Comparison of ENCODE assay signal across 2 cellular contexts in the genomic region with DNA sequence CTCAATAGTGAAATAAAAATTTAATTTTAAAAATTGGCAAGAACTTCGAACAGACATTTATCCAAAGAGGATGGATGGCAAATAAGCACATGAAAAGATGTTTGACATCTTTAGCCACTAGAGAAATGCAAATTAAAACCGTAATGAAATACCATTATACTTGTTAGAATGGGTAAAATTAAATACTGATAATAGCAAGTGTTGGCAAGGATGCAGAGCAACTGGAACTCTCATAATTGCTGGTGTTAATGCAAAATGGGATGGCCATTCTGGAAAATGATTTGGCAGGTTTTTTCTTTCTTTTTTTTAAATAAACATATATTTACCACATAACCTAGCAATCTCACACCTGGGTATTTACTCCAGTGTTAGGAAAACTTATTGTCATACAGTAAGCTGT.
TF ChIP-seq lines count a peak whose summit lies in the region.

No MANE protein-coding gene starts in this region.

TF ChIP-seq in A549, 52 proteins besides CTCF, POLR2A, EP300 and RAD21:
- TF ChIP-seq, protein P1, sequence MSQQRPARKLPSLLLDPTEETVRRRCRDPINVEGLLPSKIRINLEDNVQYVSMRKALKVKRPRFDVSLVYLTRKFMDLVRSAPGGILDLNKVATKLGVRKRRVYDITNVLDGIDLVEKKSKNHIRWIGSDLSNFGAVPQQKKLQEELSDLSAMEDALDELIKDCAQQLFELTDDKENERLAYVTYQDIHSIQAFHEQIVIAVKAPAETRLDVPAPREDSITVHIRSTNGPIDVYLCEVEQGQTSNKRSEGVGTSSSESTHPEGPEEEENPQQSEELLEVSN (IDR thresholded peaks at IDR 0.05; ENCODE audit: borderline replicate concordance, low read depth) = no peak
- peak; percentile 70 for TF ChIP-seq ZFP36 (IDR thresholded peaks at IDR 0.05; ENCODE audit: borderline replicate concordance, partially characterized antibody)

TF ChIP-seq in K562, 482 proteins besides CTCF, POLR2A, EP300 and RAD21:
- peak; percentile 78 for TF ChIP-seq RBM25 (IDR thresholded peaks at IDR 0.05; ENCODE audit: low read depth, low read length, severe bottlenecking)
- TF ChIP-seq HMG20A (CRISPR knock-in tag; conservative IDR thresholded peaks at IDR 0.05) = no peak
- no peak for TF ChIP-seq ARHGAP35 (IDR thresholded peaks at IDR 0.05; ENCODE audit: partially characterized antibody)
- no peak for TF ChIP-seq TAF1 (IDR thresholded peaks at IDR 0.05; ENCODE audit: control insufficient read depth, extremely low read depth, insufficient read depth, low read length, severe bottlenecking)
- peak; percentile 29 for TF ChIP-seq ZFP36 (IDR thresholded peaks at IDR 0.05; ENCODE audit: low read depth, low read length, partially characterized antibody)
- TF ChIP-seq RFX7 (CRISPR knock-in tag; IDR thresholded peaks at IDR 0.05) = no peak
- TF ChIP-seq YBX1 (IDR thresholded peaks at IDR 0.05) = no peak
- TF ChIP-seq, protein P2, sequence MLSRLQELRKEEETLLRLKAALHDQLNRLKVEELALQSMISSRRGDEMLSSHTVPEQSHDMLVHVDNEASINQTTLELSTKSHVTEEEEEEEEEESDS (CRISPR knock-in tag; IDR thresholded peaks at IDR 0.05) = no peak
- no peak for TF ChIP-seq ATF7 (IDR thresholded peaks at IDR 0.05)
- TF ChIP-seq ZNF717 (CRISPR knock-in tag; IDR thresholded peaks at IDR 0.05) = no peak
- TF ChIP-seq HNRNPK (IDR thresholded peaks at IDR 0.05; ENCODE audit: low read depth, low read length, poor library complexity, severe bottlenecking) = no peak
- TF ChIP-seq NFXL1 (CRISPR knock-in tag; IDR thresholded peaks at IDR 0.05) = no peak
- no peak for TF ChIP-seq SOX6 (IDR thresholded peaks at IDR 0.05)
- TF ChIP-seq NCOA4 (IDR thresholded peaks at IDR 0.05; ENCODE audit: partially characterized antibody) = no peak
- no peak for TF ChIP-seq ZFP30 (CRISPR knock-in tag; IDR thresholded peaks at IDR 0.05; ENCODE audit: borderline replicate concordance)
- no peak for TF ChIP-seq TAL1 (IDR thresholded peaks at IDR 0.05)
- no peak for TF ChIP-seq KLF6 (CRISPR knock-in tag; IDR thresholded peaks at IDR 0.05; ENCODE audit: borderline replicate concordance)
TF ChIP-seq in K562: peak in this region for 2.
